8 cellular contexts compared by ENCODE assay signal in genomic region chr12:64890873-64891468, GRCh38.
DNase-seq lines count a peak whose midpoint lies in the region; ATAC-seq and TF ChIP-seq lines count a peak whose summit lies in the region.

No MANE protein-coding gene starts in this region.

- H3K36me3 ChIP-seq in adipocyte (ENCODE audit: control insufficient read depth, insufficient read depth, low read length, severe bottlenecking) (no peaks in the 10 kb centered on the region), gastrocnemius medialis (no peaks in the 10 kb centered on the region)

- ATAC-seq in stimulated activated naive CD8-positive, alpha-beta T cell treated with anti-CD3 and anti-CD28 coated beads, Interleukin-15, Interleukin-2, amounts not matched to agents 100 U/mL and 50 U/mL, for 24 hours, result peak; percentile 54
- ATAC-seq in stimulated activated naive CD8-positive, alpha-beta T cell treated with anti-CD3 and anti-CD28 coated beads, Interleukin-15, amount 100 ng/mL, for 72 hours, result no peak
- ATAC-seq in HG03060 (IDR thresholded peaks at IDR 0.05; ENCODE audit: low read depth, unreplicated experiment), result peak; percentile 70
- peak; percentile 54 to 65 for ATAC-seq in left cardiac atrium
- peak; percentile 56 to 68 for ATAC-seq in gastrocnemius medialis
- ATAC-seq in GM21526 (IDR thresholded peaks at IDR 0.05; ENCODE audit: low FRiP score, unreplicated experiment), result no peak

- no peak overlapping the region for H3K4me3 Mint-ChIP-seq in stimulated activated naive CD8-positive, alpha-beta T cell treated with anti-CD3 and anti-CD28 coated beads, Interleukin-15, amount 100 ng/mL, for 72 hours

- no peak overlapping the region for H3K9ac ChIP-seq in adipocyte (ENCODE audit: low read length)

- H3K4me3 ChIP-seq in adipocyte (ENCODE audit: low read length) (no peak overlapping the region), gastrocnemius medialis (no peak overlapping the region)

- H3K9me3 ChIP-seq in adipocyte (ENCODE audit: control insufficient read depth, low read length) (no peaks in the 10 kb centered on the region), gastrocnemius medialis (no peaks in the 10 kb centered on the region)

- peaks cover 5% of the 10 kb centered on the region for H3K4me1 ChIP-seq in adipocyte (ENCODE audit: control insufficient read depth, insufficient read depth, low read length)
- no peaks in the 10 kb centered on the region for H3K4me1 ChIP-seq in gastrocnemius medialis

- in situ Hi-C loops in gastrocnemius medialis (cut with MboI; ENCODE audit: low sequenced_read_pairs in 4 of 4), result loop anchor here (5.0 to 25.0 kb wide), 7 partner anchors 221 to 1196 kb away; partner anchors contain the start of gene WIF1 (in 2 of the 4)

- TF ChIP-seq CTCF in gastrocnemius medialis (IDR thresholded peaks at IDR 0.05 in 4 of 5, conservative IDR thresholded peaks at IDR 0.05 in 1 of 5), result peak; percentile 71 to 84 (median 79)

- peaks cover 5% of the 10 kb centered on the region for H3K4me1 Mint-ChIP-seq in stimulated activated naive CD8-positive, alpha-beta T cell treated with anti-CD3 and anti-CD28 coated beads, Interleukin-15, amount 100 ng/mL, for 72 hours

- H3K27ac ChIP-seq in gastrocnemius medialis, result no peak overlapping the region

- H3K27me3 ChIP-seq in adipocyte (replicated peaks; ENCODE audit: control insufficient read depth, insufficient read depth, low read length), result peaks cover 3% of the 10 kb centered on the region
- no peaks in the 10 kb centered on the region for H3K27me3 ChIP-seq in gastrocnemius medialis

- TF ChIP-seq POLR2A in gastrocnemius medialis (IDR thresholded peaks at IDR 0.05), result no peak

- no peak for DNase-seq in stimulated activated naive CD8-positive, alpha-beta T cell treated with anti-CD3 and anti-CD28 coated beads, Interleukin-15, Interleukin-2, amounts not matched to agents 100 U/mL and 50 U/mL, for 24 hours
- no peak for DNase-seq in stimulated activated naive CD8-positive, alpha-beta T cell treated with anti-CD3 and anti-CD28 coated beads, Interleukin-15, amount 100 ng/mL, for 72 hours
- DNase-seq in NCI-H345 treated with DMSO at 0.1 percent for 48 hours (lab: John Stamatoyannopoulos, UW; ENCODE audit: unreplicated experiment), result peak; percentile 69
- peak; percentile 89 for DNase-seq in adipocyte (ENCODE audit: low read depth)
- DNase-seq in left cardiac atrium, result no peak
- DNase-seq in gastrocnemius medialis, result no peak

- H3K27me3 Mint-ChIP-seq in stimulated activated naive CD8-positive, alpha-beta T cell treated with anti-CD3 and anti-CD28 coated beads, Interleukin-15, amount 100 ng/mL, for 72 hours, result peaks cover 26% of the 10 kb centered on the region

- intact Hi-C loops in left cardiac atrium (cut with DNase I), result loop anchor here (5.0 to 10.0 kb wide), 4 partner anchors 214 to 1194 kb away; partner anchors contain the start of gene WIF1 (in 1 of the 2)
- intact Hi-C loops in gastrocnemius medialis (cut with DNase I; ENCODE audit: low total_unique reads), result loop anchor here (2.0 to 5.0 kb wide), 5 partner anchors 231 to 1971 kb away; partner anchors contain the start of gene WIF1

- H3K9me3 Mint-ChIP-seq in stimulated activated naive CD8-positive, alpha-beta T cell treated with anti-CD3 and anti-CD28 coated beads, Interleukin-15, amount 100 ng/mL, for 72 hours, result no peaks in the 10 kb centered on the region

- no peak overlapping the region for H3K27ac Mint-ChIP-seq in stimulated activated naive CD8-positive, alpha-beta T cell treated with anti-CD3 and anti-CD28 coated beads, Interleukin-15, amount 100 ng/mL, for 72 hours

Comparison
In these comparisons a context has a peak if more than half of its experiments do, and no peak if none do; other contexts are left out.
1. ATAC-seq: peak in stimulated activated naive CD8-positive, alpha-beta T cell treated with anti-CD3 and anti-CD28 coated beads, Interleukin-15, Interleukin-2, amounts not matched to agents 100 U/mL and 50 U/mL, for 24 hours (single experiment), HG03060 (single experiment), left cardiac atrium (2 of 2) and gastrocnemius medialis (2 of 2); none in stimulated activated naive CD8-positive, alpha-beta T cell treated with anti-CD3 and anti-CD28 coated beads, Interleukin-15, amount 100 ng/mL, for 72 hours (single experiment) and GM21526 (single experiment).
2. DNase-seq: peak in NCI-H345 treated with DMSO at 0.1 percent for 48 hours (single experiment) and adipocyte (single experiment); none in stimulated activated naive CD8-positive, alpha-beta T cell treated with anti-CD3 and anti-CD28 coated beads, Interleukin-15, Interleukin-2, amounts not matched to agents 100 U/mL and 50 U/mL, for 24 hours (single experiment), stimulated activated naive CD8-positive, alpha-beta T cell treated with anti-CD3 and anti-CD28 coated beads, Interleukin-15, amount 100 ng/mL, for 72 hours (0 of 2), left cardiac atrium (single experiment) and gastrocnemius medialis (0 of 2).